Comparison of ENCODE assay signal across 8 cellular contexts in the genomic region with DNA sequence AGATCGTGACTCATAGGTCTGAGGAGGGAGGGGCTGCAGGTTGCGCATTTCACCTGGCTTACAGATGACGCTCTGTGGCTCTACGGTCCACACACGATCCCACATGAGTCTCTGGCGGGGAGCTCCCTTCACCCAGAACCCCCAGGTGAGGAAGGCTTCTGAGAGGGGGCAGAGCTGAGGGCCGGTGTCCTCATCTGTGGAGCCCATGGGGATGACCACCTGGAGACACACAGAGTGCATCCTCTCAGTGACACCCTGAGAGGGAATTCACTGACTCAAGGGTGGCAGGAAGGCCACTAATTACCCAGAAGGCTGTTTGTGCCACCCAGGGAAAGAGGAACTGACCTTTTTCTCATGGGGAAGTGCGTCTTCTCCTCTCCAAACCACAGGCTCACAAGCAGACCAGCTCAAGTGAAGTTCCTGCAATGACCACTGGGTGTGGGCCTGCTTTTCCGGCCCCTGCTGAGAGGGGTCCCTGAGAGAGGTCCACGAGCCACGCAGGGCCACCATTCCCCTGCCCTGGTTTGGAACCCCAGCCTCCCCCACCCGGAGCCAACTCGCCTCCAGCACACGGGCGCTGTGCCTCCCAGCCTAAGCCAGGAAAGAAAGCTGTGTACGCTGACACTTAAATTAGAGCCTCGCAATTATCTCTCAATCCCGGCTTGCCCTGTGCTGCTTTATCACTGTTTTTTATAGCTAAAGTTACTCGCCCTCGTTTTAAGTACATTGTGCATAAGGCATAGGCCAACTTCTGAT.
DNase-seq lines count a peak whose midpoint lies in the region; ATAC-seq and TF ChIP-seq lines count a peak whose summit lies in the region.

No MANE protein-coding gene starts in this region.

- H3K4me1 ChIP-seq in GM23338 (ENCODE audit: insufficient read depth), result peaks cover 17% of the 10 kb centered on the region
- peaks cover 4% of the 10 kb centered on the region for H3K4me1 ChIP-seq in endodermal cell (ENCODE audit: control insufficient read depth, insufficient read depth, low read length)

- H3K4me3 ChIP-seq in GM23338, result no peak overlapping the region
- no peak overlapping the region for H3K4me3 ChIP-seq in endodermal cell (ENCODE audit: low read length)

- no peak overlapping the region for H3K4me3 Mint-ChIP-seq in GM23338
- H3K4me3 Mint-ChIP-seq in endodermal cell, result no peak overlapping the region
- no peak overlapping the region for H3K4me3 Mint-ChIP-seq in osteocyte (ENCODE audit: unreplicated experiment)
- H3K4me3 Mint-ChIP-seq in activated T-cell treated with anti-CD3 and anti-CD28 coated beads, Interleukin-2, amount 50 U/mL, for 24 hours, result no peak overlapping the region

- DNase-seq in GM23338 (ENCODE audit: low spot score) (peak; percentile 70), Kasumi-1 (lab: John Stamatoyannopoulos, UW) (peak; percentile 96 to 97), endodermal cell (peak; percentile 82), osteocyte (ENCODE audit: extremely low spot score, unreplicated experiment) (no peak), NCI-H2029 treated with DMSO at 0.1 percent for 48 hours (lab: John Stamatoyannopoulos, UW) (no peak), kidney glomerular epithelial cell (lab: John Stamatoyannopoulos, UW) (no peak)
- no peak for DNase-seq in activated T-cell treated with anti-CD3 and anti-CD28 coated beads, Interleukin-2, amount 50 U/mL, for 24 hours

- no peaks in the 10 kb centered on the region for H3K36me3 ChIP-seq in GM23338 (ENCODE audit: insufficient read depth)
- no peaks in the 10 kb centered on the region for H3K36me3 ChIP-seq in endodermal cell (ENCODE audit: control insufficient read depth, insufficient read depth, low read length)

- WGBS in endodermal cell (ENCODE audit: insufficient coverage in 1 of 2, insufficient read length in 1 of 2), 2 experiments, result 85 to 87% methylated on average over 16 to 20 of the region's 20 CpGs

- H3K27me3 ChIP-seq in GM23338 (ENCODE audit: insufficient read depth), result no peaks in the 10 kb centered on the region; the same call in 1 of the 2 replicates
- H3K27me3 ChIP-seq in endodermal cell (ENCODE audit: control insufficient read depth, insufficient read depth, low read length, poor library complexity, severe bottlenecking), result peaks cover 6% of the 10 kb centered on the region

- no peak overlapping the region for H3K9ac ChIP-seq in endodermal cell (ENCODE audit: extremely low read depth, low read length, poor library complexity, severe bottlenecking)

- H2AFZ ChIP-seq in GM23338, result no peak overlapping the region

- no peaks in the 10 kb centered on the region for H3K79me2 ChIP-seq in GM23338 (replicated peaks; ENCODE audit: insufficient read depth)

- H3K9me3 ChIP-seq in endodermal cell (ENCODE audit: control insufficient read depth, low read length), result no peaks in the 10 kb centered on the region

- H3K9me2 ChIP-seq in GM23338 (ENCODE audit: insufficient read depth), result no peaks in the 10 kb centered on the region

- no peak overlapping the region for H3K27ac ChIP-seq in GM23338 (ENCODE audit: low read depth)
- H3K27ac ChIP-seq in endodermal cell (ENCODE audit: low read depth, low read length), result no peak overlapping the region

- peak; percentile 47 to 48 for TF ChIP-seq CTCF in GM23338 (conservative IDR thresholded peaks at IDR 0.05; ENCODE audit: low read depth in 2 of 2)
- peak; percentile 82 for TF ChIP-seq CTCF in endodermal cell (conservative IDR thresholded peaks at IDR 0.05)
- peak; percentile 34 for TF ChIP-seq CTCF in osteocyte (IDR thresholded peaks at IDR 0.05)

- ATAC-seq in GM18502 (IDR thresholded peaks at IDR 0.05; ENCODE audit: poor library complexity, unreplicated experiment) (peak; percentile 97), GM23338 (peak; percentile 76)

- H3K27ac Mint-ChIP-seq in GM23338 (no peak overlapping the region), endodermal cell (no peak overlapping the region), osteocyte (ENCODE audit: unreplicated experiment) (no peak overlapping the region)
- H3K27ac Mint-ChIP-seq in activated T-cell treated with anti-CD3 and anti-CD28 coated beads, Interleukin-2, amount 50 U/mL, for 24 hours, result no peak overlapping the region

- no peaks in the 10 kb centered on the region for H4K20me1 ChIP-seq in GM23338 (replicated peaks; ENCODE audit: insufficient read depth)

- H3K4me2 ChIP-seq in GM23338, result no peak overlapping the region

- H3K4me1 Mint-ChIP-seq in GM23338 (peaks cover 42% of the 10 kb centered on the region), endodermal cell (peaks cover 46% of the 10 kb centered on the region), osteocyte (ENCODE audit: unreplicated experiment) (peaks cover 20% of the 10 kb centered on the region)
- H3K4me1 Mint-ChIP-seq in activated T-cell treated with anti-CD3 and anti-CD28 coated beads, Interleukin-2, amount 50 U/mL, for 24 hours (ENCODE audit: low read depth), result no peaks in the 10 kb centered on the region

- no peaks in the 10 kb centered on the region for H3K36me3 Mint-ChIP-seq in GM23338 (ENCODE audit: low read depth)
- H3K36me3 Mint-ChIP-seq in endodermal cell (ENCODE audit: low read depth), result no peaks in the 10 kb centered on the region
- no peaks in the 10 kb centered on the region for H3K36me3 Mint-ChIP-seq in osteocyte (ENCODE audit: unreplicated experiment)
- H3K36me3 Mint-ChIP-seq in activated T-cell treated with anti-CD3 and anti-CD28 coated beads, Interleukin-2, amount 50 U/mL, for 24 hours (ENCODE audit: low read depth), result no peaks in the 10 kb centered on the region

- H3F3A ChIP-seq in GM23338 (replicated peaks; ENCODE audit: low read depth), result no peaks in the 10 kb centered on the region

- H3K27me3 Mint-ChIP-seq in GM23338 (ENCODE audit: insufficient read depth, low read depth, poor library complexity) (peaks cover 14% of the 10 kb centered on the region), endodermal cell (ENCODE audit: insufficient read depth) (peaks cover 13% of the 10 kb centered on the region), osteocyte (ENCODE audit: unreplicated experiment) (no peaks in the 10 kb centered on the region)
- H3K27me3 Mint-ChIP-seq in activated T-cell treated with anti-CD3 and anti-CD28 coated beads, Interleukin-2, amount 50 U/mL, for 24 hours, result peaks cover 3% of the 10 kb centered on the region

- H3K9me3 Mint-ChIP-seq in GM23338, result no peaks in the 10 kb centered on the region
- no peaks in the 10 kb centered on the region for H3K9me3 Mint-ChIP-seq in endodermal cell
- H3K9me3 Mint-ChIP-seq in osteocyte (ENCODE audit: unreplicated experiment), result no peaks in the 10 kb centered on the region
- no peaks in the 10 kb centered on the region for H3K9me3 Mint-ChIP-seq in activated T-cell treated with anti-CD3 and anti-CD28 coated beads, Interleukin-2, amount 50 U/mL, for 24 hours

TF ChIP-seq in GM23338, 12 proteins besides CTCF, POLR2A, EP300 and RAD21 (continues in another document):
- no peak for TF ChIP-seq EZH2phosphoT487 (IDR thresholded peaks at IDR 0.05; ENCODE audit: unreplicated experiment)

Comparison
In these comparisons a context has a peak if more than half of its experiments do, and no peak if none do; other contexts are left out.
1. DNase-seq: peak in GM23338 (single experiment), Kasumi-1 (2 of 2) and endodermal cell (single experiment); none in osteocyte (single experiment), activated T-cell treated with anti-CD3 and anti-CD28 coated beads, Interleukin-2, amount 50 U/mL, for 24 hours (single experiment), NCI-H2029 treated with DMSO at 0.1 percent for 48 hours (single experiment) and kidney glomerular epithelial cell (single experiment).
2. Peak in every context shown above with its lines, with median percentiles within 50 percentile points of each other: CTCF ChIP-seq.